ENCODE assay signal across 19 cellular contexts in genomic region chr18:54378057-54378456, GRCh38. TPM values are rescaled to one million over a fixed set of nuclear protein-coding genes. Genes with fewer than 3 reads are reported as not detected.
"Had no signal": no experiment of that assay in that cellular context is flagged by ENCODE, and none has a peak within 500 bp of the region (broad histone marks: within the 10 kb centered on the region; RNA-seq: fewer than 3 reads in every experiment).

No MANE protein-coding gene starts in this region.

- FAIRE-seq: islet of Langerhans had no signal

- H3K27ac Mint-ChIP-seq: dendritic cell treated with granulocyte-macrophage colony-stimulating factor and Interleukin-4, amounts not matched to agents 40 ng/mL and 50 ng/mL, for 4 days; naive thymus-derived CD4-positive, alpha-beta T cell; stimulated activated naive B cell treated with anti-CD40 and anti-IgM and Interleukin-4, amounts not matched to agents 10 μg/mL and 1 μg/mL and 100 μg/mL, for 72 hours; stimulated activated naive CD8-positive, alpha-beta T cell treated with anti-CD3 and anti-CD28 coated beads, Interleukin-15, amount 100 ng/mL, for 72 hours had no signal

- DNase-seq: esophagus squamous epithelium; foreskin keratinocyte; head of caudate nucleus; hippocampal formation; kidney glomerular epithelial cell; mesendoderm; naive thymus-derived CD4-positive, alpha-beta T cell; posterior cingulate gyrus; stimulated activated CD4-positive, alpha-beta T cell treated with anti-CD3 and anti-CD28 coated beads, Interleukin-2, amount 100 ng/mL, for 24 hours; stimulated activated CD4-positive, alpha-beta T cell treated with anti-CD3 and anti-CD28 coated beads, Interleukin-4, amount 100 ng/mL, for 4 hours; stimulated activated naive B cell treated with anti-CD40 and anti-IgM and Interleukin-4, amounts not matched to agents 10 μg/mL and 1 μg/mL and 100 μg/mL, for 72 hours; stimulated activated naive CD8-positive, alpha-beta T cell treated with anti-CD3 and anti-CD28 coated beads, Interleukin-15, amount 100 ng/mL, for 72 hours; testis; transverse colon had no signal

- H3K27me3 Mint-ChIP-seq: dendritic cell treated with granulocyte-macrophage colony-stimulating factor and Interleukin-4, amounts not matched to agents 40 ng/mL and 50 ng/mL, for 4 days; naive thymus-derived CD4-positive, alpha-beta T cell; stimulated activated naive B cell treated with anti-CD40 and anti-IgM and Interleukin-4, amounts not matched to agents 10 μg/mL and 1 μg/mL and 100 μg/mL, for 72 hours; stimulated activated naive CD8-positive, alpha-beta T cell treated with anti-CD3 and anti-CD28 coated beads, Interleukin-15, amount 100 ng/mL, for 72 hours had no signal

- H3K9me3 Mint-ChIP-seq: dendritic cell treated with granulocyte-macrophage colony-stimulating factor and Interleukin-4, amounts not matched to agents 40 ng/mL and 50 ng/mL, for 4 days; naive thymus-derived CD4-positive, alpha-beta T cell; neural crest cell; stimulated activated naive B cell treated with anti-CD40 and anti-IgM and Interleukin-4, amounts not matched to agents 10 μg/mL and 1 μg/mL and 100 μg/mL, for 72 hours; stimulated activated naive CD8-positive, alpha-beta T cell treated with anti-CD3 and anti-CD28 coated beads, Interleukin-15, amount 100 ng/mL, for 72 hours had no signal

- ATAC-seq: foreskin keratinocyte; naive thymus-derived CD4-positive, alpha-beta T cell; sciatic nerve; stimulated activated naive B cell treated with anti-CD40 and anti-IgM and Interleukin-4, amounts not matched to agents 10 μg/mL and 1 μg/mL and 100 μg/mL, for 72 hours; stimulated activated naive CD8-positive, alpha-beta T cell treated with anti-CD3 and anti-CD28 coated beads, Interleukin-15, amount 100 ng/mL, for 72 hours had no signal

- H3K4me3 Mint-ChIP-seq: dendritic cell treated with granulocyte-macrophage colony-stimulating factor and Interleukin-4, amounts not matched to agents 40 ng/mL and 50 ng/mL, for 4 days; naive thymus-derived CD4-positive, alpha-beta T cell; neural crest cell; stimulated activated naive B cell treated with anti-CD40 and anti-IgM and Interleukin-4, amounts not matched to agents 10 μg/mL and 1 μg/mL and 100 μg/mL, for 72 hours; stimulated activated naive CD8-positive, alpha-beta T cell treated with anti-CD3 and anti-CD28 coated beads, Interleukin-15, amount 100 ng/mL, for 72 hours had no signal

- H3K4me1 Mint-ChIP-seq: naive thymus-derived CD4-positive, alpha-beta T cell; stimulated activated naive B cell treated with anti-CD40 and anti-IgM and Interleukin-4, amounts not matched to agents 10 μg/mL and 1 μg/mL and 100 μg/mL, for 72 hours; stimulated activated naive CD8-positive, alpha-beta T cell treated with anti-CD3 and anti-CD28 coated beads, Interleukin-15, amount 100 ng/mL, for 72 hours had no signal

RNA-seq across cellular contexts. Expression of gene STARD6, which starts 20.4 kb away (rescaled TPM):
- polyA plus RNA-seq: liver had no signal
